In genomic region chr22:48800036-48800885, GRCh38 we compare ENCODE assay signal across 18 cellular contexts.
"Had no signal": no experiment of that assay in that cellular context is flagged by ENCODE, and none has a peak within 500 bp of the region (broad histone marks: within the 10 kb centered on the region; RNA-seq: fewer than 3 reads in every experiment).

No MANE protein-coding gene starts in this region.

- H3K4me3 Mint-ChIP-seq: naive thymus-derived CD8-positive, alpha-beta T cell; stimulated activated memory B cell treated with anti-CD40 and anti-IgM and Interleukin-4, amounts not matched to agents 10 μg/mL and 1 μg/mL and 100 μg/mL, for 72 hours; stimulated activated naive CD8-positive, alpha-beta T cell treated with anti-CD3 and anti-CD28 coated beads, Interleukin-15, amount 100 ng/mL, for 72 hours had no signal

- H3K27ac Mint-ChIP-seq: naive thymus-derived CD8-positive, alpha-beta T cell; stimulated activated memory B cell treated with anti-CD40 and anti-IgM and Interleukin-4, amounts not matched to agents 10 μg/mL and 1 μg/mL and 100 μg/mL, for 72 hours; stimulated activated naive CD8-positive, alpha-beta T cell treated with anti-CD3 and anti-CD28 coated beads, Interleukin-15, amount 100 ng/mL, for 72 hours had no signal

- DNase-seq: colonic mucosa; effector CD8-positive, alpha-beta T cell; foreskin melanocyte; left colon; mammary epithelial cell; mucosa of descending colon; naive thymus-derived CD8-positive, alpha-beta T cell; right lobe of liver; stimulated activated CD4-positive, alpha-beta T cell treated with anti-CD3 and anti-CD28 coated beads, Interleukin-15, amount 100 ng/mL, for 24 hours; stimulated activated CD4-positive, alpha-beta T cell treated with anti-CD3 and anti-CD28 coated beads, Interleukin-1b, Interleukin-23, amount 100 ng/mL, for 48 hours; stimulated activated CD4-positive, alpha-beta T cell treated with anti-CD3 and anti-CD28 coated beads, Interleukin-4, amount 100 ng/mL, for 24 hours; stimulated activated naive CD8-positive, alpha-beta T cell treated with anti-CD3 and anti-CD28 coated beads, Interleukin-15, amount 100 ng/mL, for 72 hours; testis had no signal

- H3K27ac ChIP-seq: colonic mucosa, hepatocyte, pancreas, prostate gland, right lobe of liver, testis, tibial nerve had no signal

- H3K9me3 Mint-ChIP-seq: naive thymus-derived CD8-positive, alpha-beta T cell; stimulated activated memory B cell treated with anti-CD40 and anti-IgM and Interleukin-4, amounts not matched to agents 10 μg/mL and 1 μg/mL and 100 μg/mL, for 72 hours; stimulated activated naive CD8-positive, alpha-beta T cell treated with anti-CD3 and anti-CD28 coated beads, Interleukin-15, amount 100 ng/mL, for 72 hours had no signal

- H3K4me1 Mint-ChIP-seq: stimulated activated memory B cell treated with anti-CD40 and anti-IgM and Interleukin-4, amounts not matched to agents 10 μg/mL and 1 μg/mL and 100 μg/mL, for 72 hours; stimulated activated naive CD8-positive, alpha-beta T cell treated with anti-CD3 and anti-CD28 coated beads, Interleukin-15, amount 100 ng/mL, for 72 hours had no signal

- H3K36me3 ChIP-seq: colonic mucosa, pancreas, prostate gland, right lobe of liver, tibial nerve had no signal

- H3K4me1 ChIP-seq: colonic mucosa, pancreas, prostate gland, right lobe of liver, testis had no signal

- H3K27me3 Mint-ChIP-seq: stimulated activated memory B cell treated with anti-CD40 and anti-IgM and Interleukin-4, amounts not matched to agents 10 μg/mL and 1 μg/mL and 100 μg/mL, for 72 hours; stimulated activated naive CD8-positive, alpha-beta T cell treated with anti-CD3 and anti-CD28 coated beads, Interleukin-15, amount 100 ng/mL, for 72 hours had no signal

- H3K27me3 ChIP-seq: colonic mucosa, hepatocyte, pancreas, right lobe of liver, testis, tibial nerve had no signal

- H3K4me3 ChIP-seq: colonic mucosa, hepatocyte, mucosa of descending colon, pancreas, prostate gland, right lobe of liver, testis, tibial nerve had no signal

- H3K9me3 ChIP-seq: colonic mucosa, mucosa of descending colon, pancreas, prostate gland, right lobe of liver, testis, tibial nerve had no signal

- H3K36me3 Mint-ChIP-seq: naive thymus-derived CD8-positive, alpha-beta T cell; stimulated activated memory B cell treated with anti-CD40 and anti-IgM and Interleukin-4, amounts not matched to agents 10 μg/mL and 1 μg/mL and 100 μg/mL, for 72 hours had no signal
